12 cellular contexts compared by ENCODE assay signal in genomic region chr7:127678330-127678729, GRCh38. TPM values are rescaled to one million over a fixed set of nuclear protein-coding genes. Genes with fewer than 3 reads are reported as not detected.
A peak's percentile ranks its signal among the peaks of the same experiment; 100 is the strongest.
DNase-seq lines count a peak whose midpoint lies in the region; TF ChIP-seq lines count a peak whose summit lies in the region.
"Had no signal": no experiment of that assay in that cellular context is flagged by ENCODE, and none has a peak within 500 bp of the region (broad histone marks: within the 10 kb centered on the region; RNA-seq: fewer than 3 reads in every experiment).

No MANE protein-coding gene starts in this region.

- no peaks in the 10 kb centered on the region for H3K27me3 ChIP-seq in adipocyte (replicated peaks; ENCODE audit: control insufficient read depth, insufficient read depth, low read length)

- H3K36me3 ChIP-seq in adipocyte (ENCODE audit: control insufficient read depth, insufficient read depth, low read length, severe bottlenecking) = peaks cover 17% of the 10 kb centered on the region

- H3K9me3 ChIP-seq in adipocyte (ENCODE audit: control insufficient read depth, low read length) = no peaks in the 10 kb centered on the region

- no peak overlapping the region for H3K9ac ChIP-seq in adipocyte (ENCODE audit: low read length)

- no peak for TF ChIP-seq POLR2A in erythroblast (IDR thresholded peaks at IDR 0.05; ENCODE audit: low read length)

- peaks cover 46% of the 10 kb centered on the region for H3K4me1 ChIP-seq in adipocyte (ENCODE audit: control insufficient read depth, insufficient read depth, low read length)

- DNase-seq in EL = peak; percentile 8
- peak; percentile 23 for DNase-seq in HT1080 (ENCODE audit: low read depth)
- DNase-seq in adipocyte (ENCODE audit: low read depth) = no peak
- peak; percentile 41 for DNase-seq in kidney tubule cell (ENCODE audit: low spot score)
- no peak for DNase-seq in erythroblast (lab: John Stamatoyannopoulos, UW)
- no peak for DNase-seq in LoVo (ENCODE audit: low spot score)
- no peak for DNase-seq in activated effector memory CD4-positive, alpha-beta T cell treated with anti-CD3 and anti-CD28 coated beads, Interleukin-2, amount 50 U/mL, for 16 hours
- DNase-seq: effector CD4-positive, alpha-beta T cell; NCI-H524 treated with DMSO at 0.1 percent for 48 hours; stimulated activated CD4-positive, alpha-beta T cell treated with anti-CD3 and anti-CD28 coated beads, Interleukin-4, amount 100 ng/mL, for 24 hours; T-helper 2 cell; trophoblast cell had no signal

- H3K4me3 ChIP-seq in adipocyte (ENCODE audit: low read length) = peak overlapping the region; percentile 15

RNA-seq across cellular contexts. Expression of gene SND1, which starts 26.3 kb away (rescaled TPM):
- 145 TPM in 2 replicates for total RNA-seq in HT1080 (2014; rRNA removed; shearing (Covaris generic))
- 110 and 122 TPM in 2 replicates for polyA plus RNA-seq in HT1080 (2015; cell fraction: cytosol; rRNA removed)
- polyA plus RNA-seq in HT1080 (2015; cell fraction: nucleus; rRNA removed) = 325 and 348 TPM in 2 replicates

Comparison
In these comparisons a context has a peak if more than half of its experiments do, and no peak if none do; other contexts are left out.
1. DNase-seq: peak in EL (single experiment), HT1080 (single experiment) and kidney tubule cell (single experiment); none in adipocyte (single experiment), erythroblast (0 of 2), LoVo (single experiment) and activated effector memory CD4-positive, alpha-beta T cell treated with anti-CD3 and anti-CD28 coated beads, Interleukin-2, amount 50 U/mL, for 16 hours (single experiment).